28 cellular contexts compared by ENCODE assay signal in genomic region chr16:30782486-30783279, GRCh38.
"Had no signal": no experiment of that assay in that cellular context is flagged by ENCODE, and none has a peak within 500 bp of the region (broad histone marks: within the 10 kb centered on the region; RNA-seq: fewer than 3 reads in every experiment).

No MANE protein-coding gene starts in this region.

- H3K9me3 ChIP-seq: colonic mucosa, gastrocnemius medialis, left lung, mucosa of descending colon, neutrophil, prostate gland, right atrium auricular region, sigmoid colon, testis, tibial artery had no signal

- FAIRE-seq: islet of Langerhans had no signal

- H3K27me3 Mint-ChIP-seq: dendritic cell treated with granulocyte-macrophage colony-stimulating factor and Interleukin-4, amounts not matched to agents 40 ng/mL and 50 ng/mL, for 4 days; type B pancreatic cell had no signal

- H3K4me3 ChIP-seq: colonic mucosa, gastrocnemius medialis, left lung, mucosa of descending colon, prostate gland, right atrium auricular region, sigmoid colon, tibial artery had no signal

- H3K9me3 Mint-ChIP-seq: dendritic cell treated with granulocyte-macrophage colony-stimulating factor and Interleukin-4, amounts not matched to agents 40 ng/mL and 50 ng/mL, for 4 days; endodermal cell; mesothelial cell of epicardium; naive B cell; natural killer cell treated with Interleukin-12 subunit alpha and Interleukin-12 subunit beta and Interleukin-15 and Interleukin-18, amount 100 ng/mL, for 72 hours; stimulated activated memory B cell treated with anti-CD40 and anti-IgM and Interleukin-4, amounts not matched to agents 10 μg/mL and 1 μg/mL and 100 μg/mL, for 72 hours; type B pancreatic cell had no signal

- H3K27ac ChIP-seq: colonic mucosa, epithelial cell of prostate, gastrocnemius medialis, left lung, neutrophil, prostate gland, right atrium auricular region, sigmoid colon, testis, tibial artery had no signal

- H3K27me3 ChIP-seq: colonic mucosa, gastrocnemius medialis, left lung, neutrophil, right atrium auricular region, sigmoid colon, testis, tibial artery had no signal

- ATAC-seq: esophagus mucosa; gastrocnemius medialis; left cardiac atrium; left lung; mucosa of descending colon; natural killer cell treated with Interleukin-12 subunit alpha and Interleukin-12 subunit beta and Interleukin-15 and Interleukin-18, amount 100 ng/mL, for 72 hours; stimulated activated memory B cell treated with anti-CD40 and anti-IgM and Interleukin-4, amounts not matched to agents 10 μg/mL and 1 μg/mL and 100 μg/mL, for 72 hours; stimulated activated naive CD8-positive, alpha-beta T cell treated with anti-CD3 and anti-CD28 coated beads, Interleukin-15, Interleukin-2, amounts not matched to agents 100 U/mL and 50 U/mL, for 24 hours had no signal

- H3K4me3 Mint-ChIP-seq: dendritic cell treated with granulocyte-macrophage colony-stimulating factor and Interleukin-4, amounts not matched to agents 40 ng/mL and 50 ng/mL, for 4 days; endodermal cell; mesothelial cell of epicardium; naive B cell; natural killer cell treated with Interleukin-12 subunit alpha and Interleukin-12 subunit beta and Interleukin-15 and Interleukin-18, amount 100 ng/mL, for 72 hours; stimulated activated memory B cell treated with anti-CD40 and anti-IgM and Interleukin-4, amounts not matched to agents 10 μg/mL and 1 μg/mL and 100 μg/mL, for 72 hours; type B pancreatic cell had no signal

- DNase-seq: colonic mucosa; effector CD8-positive, alpha-beta T cell; endodermal cell; foreskin fibroblast; gastrocnemius medialis; head of caudate nucleus; left cardiac atrium; left lung; mesenchymal stem cell; mucosa of descending colon; naive B cell; sigmoid colon; stimulated activated CD4-positive, alpha-beta T cell treated with anti-CD3 and anti-CD28 coated beads, Interleukin-4, amount 100 ng/mL, for 4 hours; stimulated activated naive CD8-positive, alpha-beta T cell treated with anti-CD3 and anti-CD28 coated beads, Interleukin-15, Interleukin-2, amounts not matched to agents 100 U/mL and 50 U/mL, for 24 hours; substantia nigra; testis; tibial artery had no signal

- H3K4me1 ChIP-seq: prostate gland had no signal

- H3K36me3 Mint-ChIP-seq: naive B cell; natural killer cell treated with Interleukin-12 subunit alpha and Interleukin-12 subunit beta and Interleukin-15 and Interleukin-18, amount 100 ng/mL, for 72 hours had no signal

- H3K27ac Mint-ChIP-seq: dendritic cell treated with granulocyte-macrophage colony-stimulating factor and Interleukin-4, amounts not matched to agents 40 ng/mL and 50 ng/mL, for 4 days; mesothelial cell of epicardium; naive B cell; natural killer cell treated with Interleukin-12 subunit alpha and Interleukin-12 subunit beta and Interleukin-15 and Interleukin-18, amount 100 ng/mL, for 72 hours; stimulated activated memory B cell treated with anti-CD40 and anti-IgM and Interleukin-4, amounts not matched to agents 10 μg/mL and 1 μg/mL and 100 μg/mL, for 72 hours; type B pancreatic cell had no signal
